ENCODE assay signal across 1 cellular context in the genomic region with DNA sequence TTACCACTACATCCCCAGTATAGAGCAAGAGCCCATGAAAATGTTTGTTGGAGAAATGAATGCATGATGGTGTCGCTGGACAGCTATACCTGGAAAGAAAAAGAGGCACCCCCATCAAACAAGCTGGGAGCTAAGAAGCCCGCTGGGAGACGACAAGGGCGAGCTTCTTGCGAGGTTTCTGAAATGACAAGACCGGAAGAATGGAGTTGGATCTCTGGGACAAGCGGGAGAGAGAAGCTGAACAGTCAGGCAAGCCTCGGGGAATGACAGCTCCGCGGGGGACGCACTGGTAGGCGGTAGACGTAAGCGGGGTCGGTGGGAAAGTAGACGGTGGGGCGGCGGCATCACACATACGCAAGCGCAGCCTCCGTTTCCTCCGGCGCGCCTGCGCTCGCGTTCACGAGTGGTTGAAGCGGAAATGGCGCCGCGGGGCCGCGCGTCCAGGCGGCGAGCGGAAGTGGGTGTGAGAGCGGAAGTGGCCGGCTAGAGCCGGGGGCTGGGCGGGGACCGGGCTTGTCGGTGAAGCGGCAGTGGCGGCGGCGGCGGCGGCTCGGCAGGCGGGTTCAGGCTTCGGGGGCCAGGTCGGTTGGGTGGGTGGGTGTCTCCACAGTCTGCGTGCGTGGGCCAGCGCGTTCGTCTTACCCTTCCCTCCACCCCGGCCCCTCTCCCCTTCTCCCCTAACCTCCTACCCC.
A peak's percentile ranks its signal among the peaks of the same experiment; 100 is the strongest.
TF ChIP-seq lines count a peak whose summit lies in the region.

TSS of gene ARPC2 (plus strand) at position 516 of the 692 bp plus-strand sequence. CDS start 282 bp downstream, outside the sequence.

TF ChIP-seq in HepG2, 621 proteins besides CTCF, POLR2A, EP300 and RAD21 (continued from another document):
- TF ChIP-seq NFAT5 (CRISPR knock-in tag; IDR thresholded peaks at IDR 0.05) (0 out of 2 replicates have a peak, but pooled peaks have one; percentile 14), ZNF362 (CRISPR knock-in tag; IDR thresholded peaks at IDR 0.05; ENCODE audit: borderline replicate concordance) (peak; percentile 50; the same call in 1 of the 2 replicates), KDM2A (CRISPR knock-in tag; IDR thresholded peaks at IDR 0.05; ENCODE audit: borderline replicate concordance, low read depth) (peak; percentile 78; the same call in 1 of the 2 replicates), ZBTB7B (CRISPR knock-in tag; IDR thresholded peaks at IDR 0.05) (0 out of 2 replicates have a peak, but pooled peaks have one; percentile 64), ZZZ3 (CRISPR knock-in tag; IDR thresholded peaks at IDR 0.05; ENCODE audit: borderline replicate concordance) (0 out of 2 replicates have a peak, but pooled peaks have one; percentile 76), TSC22D2 (CRISPR knock-in tag; IDR thresholded peaks at IDR 0.05; ENCODE audit: borderline replicate concordance) (peak; percentile 71; the same call in 1 of the 2 replicates), NFKBIZ (CRISPR knock-in tag; IDR thresholded peaks at IDR 0.05) (no peak), HMGXB3 (CRISPR knock-in tag; IDR thresholded peaks at IDR 0.05; ENCODE audit: borderline replicate concordance) (peak; percentile 80), NR2F2 (IDR thresholded peaks at IDR 0.05; ENCODE audit: borderline replicate concordance, low read depth) (no peak), ZSCAN20 (CRISPR knock-in tag; IDR thresholded peaks at IDR 0.05; ENCODE audit: borderline replicate concordance) (peak; percentile 23; the same call in 1 of the 2 replicates), ZSCAN29 (CRISPR knock-in tag; conservative IDR thresholded peaks at IDR 0.05) (peak; percentile 77), ZNF782 (CRISPR knock-in tag; IDR thresholded peaks at IDR 0.05; ENCODE audit: borderline replicate concordance) (peak; percentile 31), PHF8 (CRISPR knock-in tag; IDR thresholded peaks at IDR 0.05) (peak; percentile 73), ZFP90 (CRISPR knock-in tag; IDR thresholded peaks at IDR 0.05; ENCODE audit: borderline replicate concordance) (peak; percentile 86; the same call in 1 of the 2 replicates), ELF3 (CRISPR knock-in tag; IDR thresholded peaks at IDR 0.05) (peak; percentile 98), ZNF34 (CRISPR knock-in tag; IDR thresholded peaks at IDR 0.05; ENCODE audit: borderline replicate concordance) (peak; percentile 94), MYNN (CRISPR knock-in tag; IDR thresholded peaks at IDR 0.05; ENCODE audit: low read depth) (0 out of 2 replicates have a peak, but pooled peaks have one; percentile 82), ZNF501 (CRISPR knock-in tag; IDR thresholded peaks at IDR 0.05) (peak; percentile 90), PHF20 (CRISPR knock-in tag; IDR thresholded peaks at IDR 0.05) (peak; percentile 88)
TF ChIP-seq in HepG2: peak in this region for 281.
